ENCODE assay signal across 8 cellular contexts in genomic region chr10:124740374-124741280, GRCh38. TPM values are rescaled to one million over a fixed set of nuclear protein-coding genes. Genes with fewer than 3 reads are reported as not detected.
DNase-seq lines count a peak whose midpoint lies in the region; ATAC-seq and TF ChIP-seq lines count a peak whose summit lies in the region.

No MANE protein-coding gene starts in this region.

- WGBS in lung, 2 donors = 18 to 19% methylated on average over 18 of the region's 18 CpGs
- WGBS in thyroid gland, 2 donors = 16 to 18% methylated on average over 17 to 18 of the region's 18 CpGs

- no peak overlapping the region for H3K4me3 ChIP-seq in lung
- no peak overlapping the region for H3K4me3 ChIP-seq in thyroid gland (replicated peaks in 1 of 3)

- TF ChIP-seq POLR2A in thyroid gland (IDR thresholded peaks at IDR 0.05) = peak in 1 of 2 donors; percentile 40

- no peak overlapping the region for H3K4me3 Mint-ChIP-seq in chondrocyte (ENCODE audit: unreplicated experiment)

- peaks cover 66% of the 10 kb centered on the region for H3K4me1 Mint-ChIP-seq in chondrocyte (ENCODE audit: low read depth)

- H3K4me1 ChIP-seq in lung (ENCODE audit: control insufficient read depth in 2 of 2, insufficient read depth in 2 of 2, low read length in 2 of 2) (peaks cover 26 to 31% of the 10 kb centered on the region in 2 donors), thyroid gland (peaks cover 74 to 80% of the 10 kb centered on the region in 2 donors)

- no peaks in the 10 kb centered on the region for H3K27me3 ChIP-seq in lung (ENCODE audit: control insufficient read depth, insufficient read depth)
- no peaks in the 10 kb centered on the region for H3K27me3 ChIP-seq in thyroid gland

- no peaks in the 10 kb centered on the region for H3K9me3 Mint-ChIP-seq in chondrocyte (ENCODE audit: low read depth)

- peak; percentile 18 for ATAC-seq in GM21717 (IDR thresholded peaks at IDR 0.05; ENCODE audit: unreplicated experiment)
- peak; percentile 8 for ATAC-seq in lung (ENCODE audit: insufficient read depth, low FRiP score)

- H3K27ac ChIP-seq in lung (ENCODE audit: low read depth in 1 of 2, low read length in 1 of 2) (peak overlapping the region; percentile 37 to 73), thyroid gland (peak overlapping the region; percentile 89 to 98 (median 93))

- no peak overlapping the region for H3K27ac Mint-ChIP-seq in chondrocyte (ENCODE audit: unreplicated experiment)

- peak; percentile 37 for DNase-seq in EL
- DNase-seq in NCI-H69 (lab: John Stamatoyannopoulos, UW) = peak; percentile 45
- DNase-seq in cerebellar cortex (ENCODE audit: low spot score) = peak; percentile 61
- peak; percentile 54 for DNase-seq in lung (ENCODE audit: low spot score)
- peak; percentile 81 for DNase-seq in thyroid gland
- DNase-seq in activated CD4-positive, alpha-beta T cell treated with anti-CD3 and anti-CD28 coated beads, Interleukin-2, amount 50 U/mL, for 48 hours = no peak
- DNase-seq in chondrocyte (ENCODE audit: low spot score) = no peak

- intact Hi-C loops in thyroid gland (cut with DNase I) = loop anchor here (5.0 kb wide), 1 partner anchor 113 kb away; no protein-coding TSS in a partner anchor

- TF ChIP-seq CTCF in lung (IDR thresholded peaks at IDR 0.05; ENCODE audit: control extremely low read depth, extremely low read depth) = no peak
- TF ChIP-seq CTCF in thyroid gland (IDR thresholded peaks at IDR 0.05) = no peak
- no peak for TF ChIP-seq CTCF in chondrocyte (IDR thresholded peaks at IDR 0.05)

- H3K9me3 ChIP-seq in lung (ENCODE audit: control insufficient read depth in 2 of 2, insufficient read depth in 1 of 2, low read length in 1 of 2) = no peaks in the 10 kb centered on the region
- H3K9me3 ChIP-seq in thyroid gland = no peaks in the 10 kb centered on the region

- H3K36me3 Mint-ChIP-seq in chondrocyte (ENCODE audit: low read depth) = no peaks in the 10 kb centered on the region

- no peaks in the 10 kb centered on the region for H3K27me3 Mint-ChIP-seq in chondrocyte (ENCODE audit: low read depth)

- H3K36me3 ChIP-seq in lung (ENCODE audit: control insufficient read depth in 2 of 2, insufficient read depth in 2 of 2, low read length in 2 of 2) = peaks cover 0 to 2% of the 10 kb centered on the region in 2 donors
- no peaks in the 10 kb centered on the region for H3K36me3 ChIP-seq in thyroid gland

RNA-seq across cellular contexts. Expression of gene FAM53B, which starts 3.6 kb away (rescaled TPM):
- total RNA-seq in lung (10 to 100 TPM; 21.0 to 45.4 TPM), thyroid gland (10 to 100 TPM; 37.6 to 96.3 (median 80.4) TPM), chondrocyte (16.1 to 18.2 TPM (median 17.6 TPM) in 3 replicates)
- 10 to 100 TPM; 14.6 to 15.3 TPM for polyA plus RNA-seq in lung

RNA-seq across cellular contexts. Expression of gene EEF1AKMT2, which starts 51.1 kb away (rescaled TPM):
- total RNA-seq in lung (10 to 100 TPM; 15.1 to 37.9 TPM), thyroid gland (10 to 100 TPM; 23.8 to 33.6 (median 26.6) TPM), chondrocyte (15.7 to 18.3 TPM (median 16.7 TPM) in 3 replicates)
- polyA plus RNA-seq in lung = 10 to 100 TPM in 1 of 2 donors, 1 to 10 TPM in 1; 9.0 to 16.8 TPM

Comparison
In these comparisons a context has a peak if more than half of its experiments do, and no peak if none do; other contexts are left out.
1. DNase-seq: peak in EL (single experiment), NCI-H69 (single experiment), cerebellar cortex (single experiment), lung (single experiment) and thyroid gland (2 of 2); none in activated CD4-positive, alpha-beta T cell treated with anti-CD3 and anti-CD28 coated beads, Interleukin-2, amount 50 U/mL, for 48 hours (0 of 2) and chondrocyte (single experiment).